ENCODE assay signal across 15 cellular contexts in genomic region chr11:110056956-110057355, GRCh38. TPM values are rescaled to one million over a fixed set of nuclear protein-coding genes. Genes with fewer than 3 reads are reported as not detected.
A peak's percentile ranks its signal among the peaks of the same experiment; 100 is the strongest.
DNase-seq lines count a peak whose midpoint lies in the region; ATAC-seq and TF ChIP-seq lines count a peak whose summit lies in the region.
"Had no signal": no experiment of that assay in that cellular context is flagged by ENCODE, and none has a peak within 500 bp of the region (broad histone marks: within the 10 kb centered on the region; RNA-seq: fewer than 3 reads in every experiment).

No MANE protein-coding gene starts in this region.

- H3K9me1 ChIP-seq in IMR-90 (ENCODE audit: insufficient read depth, low read length) = peaks cover 12% of the 10 kb centered on the region; the same call in 1 of the 2 replicates

- H3K9me3 ChIP-seq in IMR-90 (ENCODE audit: control insufficient read depth, insufficient read depth, low read length) = peaks cover 9% of the 10 kb centered on the region
- no peaks in the 10 kb centered on the region for H3K9me3 ChIP-seq in osteoblast (ENCODE audit: low read depth, low read length)

- ATAC-seq in IMR-90 (ENCODE audit: low read depth) = no peak

- no peak overlapping the region for H4K91ac ChIP-seq in IMR-90 (ENCODE audit: insufficient read depth, low read depth, low read length)

- no peak overlapping the region for H4K8ac ChIP-seq in IMR-90 (ENCODE audit: low read depth in 2 of 2, low read length in 2 of 2)

- H3K14ac ChIP-seq in IMR-90 (replicated peaks; ENCODE audit: low read depth, low read length) = no peak overlapping the region; the same call in 1 of the 2 replicates

- CTCF ChIA-PET in IMR-90 (lab: Yijun Ruan, JAX) = interaction anchor here (0.6 to 1.6 kb wide), 3 partner anchors 13 to 1157 kb away, joined by 3 to 6 read pairs (median 4); no protein-coding TSS in a partner anchor

- H3K79me1 ChIP-seq in IMR-90 (ENCODE audit: low read depth in 1 of 2, low read length in 2 of 2) = no peaks in the 10 kb centered on the region

- no peak overlapping the region for H3K9ac ChIP-seq in IMR-90 (ENCODE audit: low read depth, low read length)

- H2AFZ ChIP-seq in IMR-90 (replicated peaks; ENCODE audit: low read length, poor library complexity) = peak overlapping the region; percentile 35
- peak overlapping the region; percentile 58 for H2AFZ ChIP-seq in osteoblast (ENCODE audit: low read length)

- no TSS peak for BruUV-seq in IMR-90 (replicated peaks; lab: Mats Ljungman, UMichigan)

- dilution Hi-C loops in IMR-90 (cut with HindIII; ENCODE audit: low sequenced_read_pairs, unreplicated experiment) = no loop called here

- POLR2A ChIA-PET in IMR-90 (lab: Charles Lee; ENCODE audit: unreplicated experiment) = no interaction called here

- WGBS in IMR-90 (ENCODE audit: extremely low coverage in 2 of 2, insufficient read length in 1 of 2), 2 experiments = 50% methylated on average over 2 of the region's 2 CpGs; no CpG with 5 or more reads in 1 of the 2 experiments

- peaks cover 6% of the 10 kb centered on the region for H3K4me1 ChIP-seq in IMR-90 (ENCODE audit: control insufficient read depth, insufficient read depth, low read length)
- H3K4me1 ChIP-seq in osteoblast (ENCODE audit: insufficient read depth, low read length) = peaks cover 9% of the 10 kb centered on the region
- H3K4me1 ChIP-seq: Caco-2 had no signal

- intact Hi-C loops in IMR-90 (cut with micrococcal nuclease) = no loop called here

- TF ChIP-seq CTCF in IMR-90 (conservative IDR thresholded peaks at IDR 0.05; ENCODE audit: low read depth, low read length) (no peak), osteoblast (IDR thresholded peaks at IDR 0.05; ENCODE audit: extremely low read depth, low read depth, low read length) (no peak)

- H3K56ac ChIP-seq in IMR-90 (ENCODE audit: extremely low read depth, insufficient read depth, low read length) = no peak overlapping the region

- H3K27ac ChIP-seq in IMR-90 (ENCODE audit: insufficient read depth, low read length) = no peak overlapping the region
- H3K27ac ChIP-seq in osteoblast (ENCODE audit: low read depth, low read length) = no peak overlapping the region
- H3K27ac ChIP-seq: 22Rv1 had no signal

- no peak overlapping the region for H3K18ac ChIP-seq in IMR-90 (ENCODE audit: low read depth, low read length)

- no peak for TF ChIP-seq RAD21 in IMR-90 (IDR thresholded peaks at IDR 0.05; ENCODE audit: low read length)

- no peak overlapping the region for H2AK9ac ChIP-seq in IMR-90 (replicated peaks; ENCODE audit: low read depth, low read length, poor library complexity)

- DNase-seq in NCI-H82 (lab: John Stamatoyannopoulos, UW) (peak; percentile 4), NCI-H82 treated with DMSO at 0.1 percent for 48 hours (lab: John Stamatoyannopoulos, UW; ENCODE audit: unreplicated experiment) (no peak), IMR-90 (no peak), osteoblast (ENCODE audit: insufficient read length, low spot score, missing footprints) (no peak), AG20443 (ENCODE audit: low spot score) (no peak), COLO829 (ENCODE audit: low spot score) (no peak)
- DNase-seq: ACHN; C1 segment of cervical spinal cord; Caco-2; CD4-positive, alpha-beta memory T cell; DMS153; DND-41; H7; HCEC 1CT had no signal

- no peaks in the 10 kb centered on the region for H3K27me3 ChIP-seq in IMR-90 (ENCODE audit: control insufficient read depth, insufficient read depth, low read length)
- H3K27me3 ChIP-seq in osteoblast (ENCODE audit: insufficient read depth, low read length) = no peaks in the 10 kb centered on the region

- no peaks in the 10 kb centered on the region for H3K79me2 ChIP-seq in osteoblast (ENCODE audit: insufficient read depth, low read length)

- H2BK5ac ChIP-seq in IMR-90 (ENCODE audit: low read depth, low read length, poor library complexity, severe bottlenecking) = no peak overlapping the region

- H3K36me3 ChIP-seq in IMR-90 (ENCODE audit: control insufficient read depth, insufficient read depth, low read length) (no peaks in the 10 kb centered on the region), osteoblast (ENCODE audit: insufficient read depth, low read length) (no peaks in the 10 kb centered on the region)

- no peak overlapping the region for H2BK20ac ChIP-seq in IMR-90 (ENCODE audit: low read depth, low read length)

- H3K4me3 ChIP-seq in IMR-90 (ENCODE audit: insufficient read depth, low read depth, low read length) (no peak overlapping the region), osteoblast (ENCODE audit: insufficient read depth, low read length) (no peak overlapping the region)

- H3K4ac ChIP-seq in IMR-90 (ENCODE audit: low read depth, low read length) = no peak overlapping the region

- H4K5ac ChIP-seq in IMR-90 (ENCODE audit: low read depth, low read length) = no peak overlapping the region

- H3K4me2 ChIP-seq in IMR-90 (ENCODE audit: low read depth, low read length) (no peak overlapping the region), osteoblast (ENCODE audit: insufficient read depth, low read length) (no peak overlapping the region)

- TF ChIP-seq POLR2A in IMR-90 (IDR thresholded peaks at IDR 0.05; ENCODE audit: low read depth, low read length) = no peak

- no peak overlapping the region for H2BK15ac ChIP-seq in IMR-90 (ENCODE audit: low read depth, low read length)

- no peak overlapping the region for H3K23ac ChIP-seq in IMR-90 (ENCODE audit: low read depth, low read length)

- no peak overlapping the region for H2AK5ac ChIP-seq in IMR-90 (ENCODE audit: low read depth, low read length)

- H2BK120ac ChIP-seq in IMR-90 (ENCODE audit: low read depth, low read length) = no peak overlapping the region; the same call in 1 of the 2 replicates

- H4K20me1 ChIP-seq in IMR-90 (ENCODE audit: insufficient read depth, low read length) (no peaks in the 10 kb centered on the region), osteoblast (ENCODE audit: insufficient read depth, low read length) (no peaks in the 10 kb centered on the region)

- in situ Hi-C loops in IMR-90 (cut with MboI; ENCODE audit: low sequenced_read_pairs) = no loop called here

TF ChIP-seq in IMR-90, 13 proteins besides CTCF, POLR2A, EP300 and RAD21:
- TF ChIP-seq MXI1 (IDR thresholded peaks at IDR 0.05; ENCODE audit: borderline replicate concordance, low read depth, low read length) (no peak), NFE2L2 (IDR thresholded peaks at IDR 0.05; ENCODE audit: low read depth, low read length) (no peak), USF2 (IDR thresholded peaks at IDR 0.05; ENCODE audit: low read depth, low read length) (no peak), BHLHE40 (IDR thresholded peaks at IDR 0.05; ENCODE audit: low read depth, low read length) (no peak), MAFK (IDR thresholded peaks at IDR 0.05; ENCODE audit: low read depth, low read length) (no peak), RCOR1 (IDR thresholded peaks at IDR 0.05; ENCODE audit: insufficient replicate concordance, low read length) (no peak)

RNA-seq across cellular contexts. Expression of gene ZC3H12C, which starts 36.2 kb away (rescaled TPM):
- total RNA-seq in IMR-90 (2012; rRNA removed) (14.2 and 15.8 TPM in 2 replicates), osteoblast (9.1 and 10.5 TPM in 2 replicates)
- polyA plus RNA-seq in IMR-90 (2012; rRNA removed) = 4.2 and 4.7 TPM in 2 replicates
- 1.7 and 2.2 TPM in 2 replicates for polyA plus RNA-seq in IMR-90 (2012; cell fraction: cytosol; rRNA removed)
- polyA plus RNA-seq in IMR-90 (2012; cell fraction: nucleus; rRNA removed; ENCODE audit: low replicate concordance) = 5.2 and 12.8 TPM in 2 replicates
- polyA plus RNA-seq: CD4-positive, alpha-beta memory T cell had no signal
